In genomic region chr10:31322647-31323046, GRCh38 we compare ENCODE assay signal across 10 cellular contexts. TPM values are rescaled to one million over a fixed set of nuclear protein-coding genes. Genes with fewer than 3 reads are reported as not detected.
DNase-seq lines count a peak whose midpoint lies in the region; ATAC-seq and TF ChIP-seq lines count a peak whose summit lies in the region.
"Had no signal": no experiment of that assay in that cellular context is flagged by ENCODE, and none has a peak within 500 bp of the region (broad histone marks: within the 10 kb centered on the region; RNA-seq: fewer than 3 reads in every experiment).

No MANE protein-coding gene starts in this region.

- H3K4me3 ChIP-seq in NB4 (ENCODE audit: low read depth, low read length) = no peak overlapping the region
- peak overlapping the region in 3 of 4 donors; percentile 85 to 93 (median 89) for H3K4me3 ChIP-seq in gastrocnemius medialis

- no peaks in the 10 kb centered on the region for H3K9me3 ChIP-seq in gastrocnemius medialis
- H3K9me3 ChIP-seq: transverse colon had no signal

- in situ Hi-C loops in gastrocnemius medialis (cut with MboI; ENCODE audit: low sequenced_read_pairs in 4 of 4) = loop anchor here (10.0 to 25.0 kb wide), 4 partner anchors 285 to 535 kb away; partner anchors contain the start of gene ZNF438 (in 1 of the 4)

- peak overlapping the region; percentile 97 to 99 (median 98) for H3K27ac ChIP-seq in gastrocnemius medialis

- peak; percentile 7 for TF ChIP-seq CTCF in NB4 (IDR thresholded peaks at IDR 0.05; ENCODE audit: low read depth, low read length)
- TF ChIP-seq CTCF in gastrocnemius medialis (IDR thresholded peaks at IDR 0.05 in 4 of 5, conservative IDR thresholded peaks at IDR 0.05 in 1 of 5) = peak in 3 of 5 experiments; percentile 11 to 31 (median 15)

- no peak for TF ChIP-seq POLR2A in NB4 (IDR thresholded peaks at IDR 0.05; ENCODE audit: extremely low read depth, insufficient read length)
- no peak for TF ChIP-seq POLR2A in gastrocnemius medialis (IDR thresholded peaks at IDR 0.05)
- TF ChIP-seq POLR2A in GM18505 (IDR thresholded peaks at IDR 0.05; ENCODE audit: borderline replicate concordance, extremely low read depth, insufficient read depth, insufficient read length) = no peak

- intact Hi-C loops in gastrocnemius medialis (cut with DNase I; ENCODE audit: low total_unique reads) = loop anchor here (10.0 kb wide), 1 partner anchor 452 kb away; no protein-coding TSS in a partner anchor

- peaks cover 57 to 64% of the 10 kb centered on the region in 2 donors for H3K4me1 ChIP-seq in gastrocnemius medialis

- H3K36me3 ChIP-seq in gastrocnemius medialis = no peaks in the 10 kb centered on the region
- H3K36me3 ChIP-seq: transverse colon had no signal

- H3K27me3 ChIP-seq in gastrocnemius medialis = no peaks in the 10 kb centered on the region

- DNase-seq in activated CD4-positive, alpha-beta T cell treated with anti-CD3 and anti-CD28 coated beads for 48 hours = peak; percentile 8
- DNase-seq in activated CD4-positive, alpha-beta T cell treated with anti-CD3 and anti-CD28 coated beads for 1 hour = no peak
- DNase-seq in NB4 (ENCODE audit: low read depth) (peak; percentile 18), cerebellum (ENCODE audit: low spot score) (peak; percentile 50), gastrocnemius medialis (no peak), mucosa of gallbladder (ENCODE audit: low spot score) (no peak), GOT3 (lab: John Stamatoyannopoulos, UW) (no peak)
- DNase-seq: mammary epithelial cell, transverse colon had no signal

- ATAC-seq in gastrocnemius medialis = no peak
- no peak for ATAC-seq in GM18505 (IDR thresholded peaks at IDR 0.05; ENCODE audit: unreplicated experiment)

RNA-seq across cellular contexts. Expression of gene ZEB1, which starts 3.6 kb away (rescaled TPM):
- total RNA-seq in cerebellum = 127 TPM
- 100 to 1,000 TPM in 3 of 4 donors, 10 to 100 TPM in 1; 67.4 to 175 (median 137) TPM for total RNA-seq in gastrocnemius medialis
- total RNA-seq in mucosa of gallbladder = 52.5 TPM

Comparison
In these comparisons a context has a peak if more than half of its experiments do, and no peak if none do; other contexts are left out.
1. DNase-seq: peak in activated CD4-positive, alpha-beta T cell treated with anti-CD3 and anti-CD28 coated beads for 48 hours (single experiment), NB4 (single experiment) and cerebellum (single experiment); none in activated CD4-positive, alpha-beta T cell treated with anti-CD3 and anti-CD28 coated beads for 1 hour (single experiment), gastrocnemius medialis (0 of 2), mucosa of gallbladder (single experiment) and GOT3 (single experiment).